25 cellular contexts compared by ENCODE assay signal in genomic region chr13:32956595-32956933, GRCh38. TPM values are rescaled to one million over a fixed set of nuclear protein-coding genes. Genes with fewer than 3 reads are reported as not detected.
"Had no signal": no experiment of that assay in that cellular context is flagged by ENCODE, and none has a peak within 500 bp of the region (broad histone marks: within the 10 kb centered on the region; RNA-seq: fewer than 3 reads in every experiment).

No MANE protein-coding gene starts in this region.

- H3K36me3 Mint-ChIP-seq: activated naive CD4-positive, alpha-beta T cell treated with anti-CD3 and anti-CD28 coated beads, Interleukin-2, amount 50 U/mL, for 24 hours; naive thymus-derived CD4-positive, alpha-beta T cell had no signal

- H2AFZ ChIP-seq: hepatocyte, parathyroid adenoma had no signal

- H3K4me3 Mint-ChIP-seq: activated CD4-positive, alpha-beta memory T cell treated with anti-CD3 and anti-CD28 coated beads, Interleukin-2, amount 10 ng/mL, durations not matched to agents 7 days and 5 days; activated CD4-positive, alpha-beta T cell treated with anti-CD3 and anti-CD28 coated beads, Interleukin-2, amount 10 ng/mL, durations not matched to agents 24 days and 14 days; activated naive CD4-positive, alpha-beta T cell treated with anti-CD3 and anti-CD28 coated beads, Interleukin-2, amount 50 U/mL, for 24 hours; activated naive CD8-positive, alpha-beta T cell treated with anti-CD3 and anti-CD28 coated beads, Interleukin-2, amount 50 U/mL, for 24 hours; activated T-cell treated with anti-CD3 and anti-CD28 coated beads, Interleukin-2, amount 50 U/mL, for 24 hours; naive thymus-derived CD4-positive, alpha-beta T cell; neural crest cell; T-helper 17 cell had no signal

- H3K27me3 Mint-ChIP-seq: activated naive CD4-positive, alpha-beta T cell treated with anti-CD3 and anti-CD28 coated beads, Interleukin-2, amount 50 U/mL, for 24 hours; activated naive CD8-positive, alpha-beta T cell treated with anti-CD3 and anti-CD28 coated beads, Interleukin-2, amount 50 U/mL, for 24 hours had no signal

- H3K4me1 ChIP-seq: parathyroid adenoma, psoas muscle had no signal

- H3K4me1 Mint-ChIP-seq: activated CD4-positive, alpha-beta memory T cell treated with anti-CD3 and anti-CD28 coated beads, Interleukin-2, amount 10 ng/mL, durations not matched to agents 7 days and 5 days; activated CD4-positive, alpha-beta T cell treated with anti-CD3 and anti-CD28 coated beads, Interleukin-2, amount 10 ng/mL, durations not matched to agents 24 days and 14 days; activated naive CD8-positive, alpha-beta T cell treated with anti-CD3 and anti-CD28 coated beads, Interleukin-2, amount 50 U/mL, for 24 hours; naive thymus-derived CD4-positive, alpha-beta T cell; neural crest cell; T-helper 17 cell had no signal

- H3K9me3 Mint-ChIP-seq: activated CD4-positive, alpha-beta memory T cell treated with anti-CD3 and anti-CD28 coated beads, Interleukin-2, amount 10 ng/mL, durations not matched to agents 7 days and 5 days; activated CD4-positive, alpha-beta T cell treated with anti-CD3 and anti-CD28 coated beads, Interleukin-2, amount 10 ng/mL, durations not matched to agents 24 days and 14 days; activated naive CD4-positive, alpha-beta T cell treated with anti-CD3 and anti-CD28 coated beads, Interleukin-2, amount 50 U/mL, for 24 hours; activated naive CD8-positive, alpha-beta T cell treated with anti-CD3 and anti-CD28 coated beads, Interleukin-2, amount 50 U/mL, for 24 hours; activated T-cell treated with anti-CD3 and anti-CD28 coated beads, Interleukin-2, amount 50 U/mL, for 24 hours had no signal

- H3K9me3 ChIP-seq: psoas muscle, tibial nerve had no signal

- H3K4me3 ChIP-seq: hepatocyte, psoas muscle, tibial nerve had no signal

- H3K27ac ChIP-seq: hepatocyte, parathyroid adenoma, psoas muscle, tibial nerve had no signal

- H3K79me2 ChIP-seq: hepatocyte, parathyroid adenoma had no signal

- H3K9ac ChIP-seq: parathyroid adenoma had no signal

- H3K36me3 ChIP-seq: tibial nerve had no signal

- DNase-seq: activated CD4-positive, alpha-beta memory T cell treated with anti-CD3 and anti-CD28 coated beads, Interleukin-2, amount 10 ng/mL, durations not matched to agents 7 days and 5 days; activated CD4-positive, alpha-beta T cell treated with anti-CD3 and anti-CD28 coated beads, Interleukin-2, amount 10 ng/mL, durations not matched to agents 24 days and 14 days; activated CD4-positive, CD25-positive, alpha-beta regulatory T cell treated with anti-CD3 and anti-CD28 coated beads, Interleukin-2, amount 50 U/mL, for 72 hours; activated CD8-positive, alpha-beta memory T cell treated with anti-CD3 and anti-CD28 coated beads, Interleukin-2, amount 50 U/mL, for 48 hours; activated naive CD8-positive, alpha-beta T cell treated with anti-CD3 and anti-CD28 coated beads, Interleukin-2, amount 50 U/mL, for 24 hours; activated T-cell treated with anti-CD3 and anti-CD28 coated beads, Interleukin-2, amount 50 U/mL, for 24 hours; amygdala; caudate nucleus; glutamatergic neuron; islet precursor cell; left cardiac atrium; mammary epithelial cell; midbrain; naive thymus-derived CD4-positive, alpha-beta T cell; nucleus accumbens; psoas muscle; stimulated activated CD4-positive, alpha-beta T cell treated with anti-CD3 and anti-CD28 coated beads, Interleukin-2, amount 100 ng/mL, for 48 hours; stimulated activated naive CD4-positive, alpha-beta T cell treated with Interleukin-2 at 50 U/mL for 16 hours; T-helper 17 cell; T1000 had no signal

- H3K4me2 ChIP-seq: hepatocyte had no signal

- H3K27me3 ChIP-seq: hepatocyte, tibial nerve had no signal

- H3K27ac Mint-ChIP-seq: activated CD4-positive, alpha-beta memory T cell treated with anti-CD3 and anti-CD28 coated beads, Interleukin-2, amount 10 ng/mL, durations not matched to agents 7 days and 5 days; activated CD4-positive, alpha-beta T cell treated with anti-CD3 and anti-CD28 coated beads, Interleukin-2, amount 10 ng/mL, durations not matched to agents 24 days and 14 days; activated naive CD4-positive, alpha-beta T cell treated with anti-CD3 and anti-CD28 coated beads, Interleukin-2, amount 50 U/mL, for 24 hours; activated naive CD8-positive, alpha-beta T cell treated with anti-CD3 and anti-CD28 coated beads, Interleukin-2, amount 50 U/mL, for 24 hours; activated T-cell treated with anti-CD3 and anti-CD28 coated beads, Interleukin-2, amount 50 U/mL, for 24 hours; naive thymus-derived CD4-positive, alpha-beta T cell; T-helper 17 cell had no signal

RNA-seq across cellular contexts. Expression of gene KL, which starts 59.7 kb away (rescaled TPM):
- total RNA-seq: mammary epithelial cell, T-helper 17 cell had no signal
- polyA plus RNA-seq: mammary epithelial cell; naive thymus-derived CD4-positive, alpha-beta T cell had no signal
